In genomic region chr11:74001822-74002286, GRCh38 we compare ENCODE assay signal across 21 cellular contexts. TPM values are rescaled to one million over a fixed set of nuclear protein-coding genes. Genes with fewer than 3 reads are reported as not detected.
DNase-seq lines count a peak whose midpoint lies in the region; ATAC-seq, FAIRE-seq and TF ChIP-seq lines count a peak whose summit lies in the region.
"Had no signal": no experiment of that assay in that cellular context is flagged by ENCODE, and none has a peak within 500 bp of the region (broad histone marks: within the 10 kb centered on the region; RNA-seq: fewer than 3 reads in every experiment).

No MANE protein-coding gene starts in this region.

- DNase-seq in HepG2 (ENCODE audit: low spot score) (no peak), right lobe of liver (no peak), natural killer cell (peak; percentile 39), aorta (peak; percentile 14 to 55), GM23338 (ENCODE audit: low spot score) (no peak), T-helper 9 cell (no peak), SK-N-SH (no peak)
- DNase-seq in central memory CD8-positive, alpha-beta T cell (ENCODE audit: low spot score in 2 of 2) = no peak
- DNase-seq: KBM-7, left cardiac atrium, MM.1S, NCI-H1436, NCI-H2107, NCI-H510A treated with DMSO at 0.1 percent for 48 hours, pancreas had no signal

- H3K4me2 ChIP-seq in HepG2 (ENCODE audit: low read depth, low read length) (0 out of 2 replicates have a peak overlapping the region, but pooled peaks have one; percentile 4), GM23338 (no peak overlapping the region), SK-N-SH (no peak overlapping the region)

- intact Hi-C loops in HepG2 (cut with micrococcal nuclease; ENCODE audit: unreplicated experiment) = no loop called here
- intact Hi-C loops in right lobe of liver (cut with DNase I) = no loop called here
- intact Hi-C loops in natural killer cell (cut with micrococcal nuclease) = no loop called here
- intact Hi-C loops in aorta (cut with DNase I) = no loop called here

- CTCF ChIA-PET in HepG2 (lab: Yijun Ruan, JAX; ENCODE audit: low intra/inter-chr PET ratio, low total read pairs) = no interaction called here
- CTCF ChIA-PET in SK-N-SH (lab: Yijun Ruan, JAX) = no interaction called here

- POLR2A ChIA-PET in HepG2 (lab: Yijun Ruan, JAX) = interaction anchor here (0.9 to 1.6 kb wide), 2 partner anchors 17 to 19 kb away, joined by 3 to 4 read pairs; partner anchors contain the start of gene UCP2
- POLR2A ChIA-PET in SK-N-SH (lab: Yijun Ruan, JAX) = no interaction called here

- H3K79me2 ChIP-seq in HepG2 (ENCODE audit: insufficient read depth, low read length) (no peaks in the 10 kb centered on the region), GM23338 (replicated peaks; ENCODE audit: insufficient read depth) (no peaks in the 10 kb centered on the region), SK-N-SH (ENCODE audit: insufficient read depth) (no peaks in the 10 kb centered on the region)

- BruUV-seq in HepG2 (replicated peaks; lab: Mats Ljungman, UMichigan) = no TSS peak

- TF ChIP-seq POLR2A in HepG2 (IDR thresholded peaks at IDR 0.05; ENCODE audit: insufficient read depth in 1 of 2, low read depth in 2 of 2, low read length in 2 of 2) (no peak), right lobe of liver (IDR thresholded peaks at IDR 0.05) (no peak)

- TF ChIP-seq EP300 in HepG2 (IDR thresholded peaks at IDR 0.05; ENCODE audit: low read depth in 2 of 2, low read length in 2 of 2) (no peak), HepG2 (CRISPR knock-in tag; IDR thresholded peaks at IDR 0.05; ENCODE audit: borderline replicate concordance) (no peak), SK-N-SH (IDR thresholded peaks at IDR 0.05; ENCODE audit: borderline replicate concordance in 1 of 2, low read depth in 1 of 2, low read length in 1 of 2) (no peak)

- H3K9me3 ChIP-seq in HepG2 (ENCODE audit: low read length) = no peaks in the 10 kb centered on the region
- H3K9me3 ChIP-seq in right lobe of liver = no peaks in the 10 kb centered on the region
- H3K9me3 ChIP-seq in aorta (ENCODE audit: control insufficient read depth, low read length) = no peaks in the 10 kb centered on the region
- H3K9me3 ChIP-seq in SK-N-SH = no peaks in the 10 kb centered on the region
- H3K9me3 ChIP-seq: pancreas, Peyer's patch, thoracic aorta had no signal

- H3K36me3 ChIP-seq in HepG2 (replicated peaks in 1 of 2; ENCODE audit: control insufficient read depth in 1 of 2, insufficient read depth in 2 of 2, low read length in 2 of 2) = no peaks in the 10 kb centered on the region
- H3K36me3 ChIP-seq in right lobe of liver = no peaks in the 10 kb centered on the region
- peaks cover 2 to 7% of the 10 kb centered on the region in 2 donors for H3K36me3 ChIP-seq in aorta (ENCODE audit: control insufficient read depth in 1 of 2, insufficient read depth in 2 of 2, low read length in 1 of 2)
- no peaks in the 10 kb centered on the region for H3K36me3 ChIP-seq in GM23338 (ENCODE audit: insufficient read depth)
- peaks cover 0 to 12% of the 10 kb centered on the region in 2 experiments for H3K36me3 ChIP-seq in SK-N-SH (replicated peaks in 1 of 2; ENCODE audit: control insufficient read depth in 1 of 2, insufficient read depth in 2 of 2, low read length in 1 of 2)
- H3K36me3 ChIP-seq: pancreas had no signal

- peaks cover 61% of the 10 kb centered on the region for H3K4me1 Mint-ChIP-seq in central memory CD8-positive, alpha-beta T cell
- peaks cover 76 to 89% of the 10 kb centered on the region in 2 donors for H3K4me1 Mint-ChIP-seq in natural killer cell
- H3K4me1 Mint-ChIP-seq in GM23338 = peaks cover 13% of the 10 kb centered on the region; the same call in 2 of the 3 replicates
- H3K4me1 Mint-ChIP-seq: brain had no signal

- no peaks in the 10 kb centered on the region for H3F3A ChIP-seq in GM23338 (replicated peaks; ENCODE audit: low read depth)
- H3F3A ChIP-seq in SK-N-SH (replicated peaks; ENCODE audit: insufficient read depth) = no peaks in the 10 kb centered on the region

- H3K4me3 ChIP-seq in HepG2 (replicated peaks in 1 of 3; ENCODE audit: insufficient read depth in 1 of 3, low read depth in 2 of 3, low read length in 3 of 3) (no peak overlapping the region; a peak in 1 of 6 replicates), right lobe of liver (no peak overlapping the region), aorta (ENCODE audit: low read length in 2 of 2) (no peak overlapping the region), GM23338 (no peak overlapping the region), SK-N-SH (ENCODE audit: low read depth in 2 of 2, low read length in 1 of 2) (no peak overlapping the region)
- H3K4me3 ChIP-seq: pancreas, Peyer's patch, thoracic aorta had no signal

- H3K9ac ChIP-seq in HepG2 (ENCODE audit: insufficient read depth, low read depth, low read length) (no peak overlapping the region; the same call in 1 of the 2 replicates), SK-N-SH (no peak overlapping the region)

- H3K27ac Mint-ChIP-seq in central memory CD8-positive, alpha-beta T cell (ENCODE audit: low read depth) = peak overlapping the region; percentile 27
- H3K27ac Mint-ChIP-seq in natural killer cell (peak overlapping the region; percentile 91 to 93), GM23338 (no peak overlapping the region)

- H3K27ac ChIP-seq in HepG2 (ENCODE audit: extremely low read length, insufficient read depth, low read length) (no peak overlapping the region), right lobe of liver (no peak overlapping the region), aorta (ENCODE audit: low read depth in 1 of 2, low read length in 2 of 2) (no peak overlapping the region), GM23338 (ENCODE audit: low read depth) (no peak overlapping the region), SK-N-SH (ENCODE audit: low read depth in 2 of 2, low read length in 1 of 2) (no peak overlapping the region)
- H3K27ac ChIP-seq: pancreas, Peyer's patch, thoracic aorta had no signal

- H2AFZ ChIP-seq in HepG2 (ENCODE audit: low read length) (no peak overlapping the region), GM23338 (no peak overlapping the region), SK-N-SH (ENCODE audit: low read depth) (no peak overlapping the region)

- peak; percentile 34; the same call in 2 of the 3 replicates for ATAC-seq in HepG2
- no peak for ATAC-seq in right lobe of liver
- no peak for ATAC-seq in central memory CD8-positive, alpha-beta T cell (replicated peaks; ENCODE audit: extremely low read depth, poor library complexity, severe bottlenecking)
- ATAC-seq in natural killer cell = peak; percentile 49 to 60 (median 58)
- no peak for ATAC-seq in aorta (ENCODE audit: low FRiP score)
- ATAC-seq in GM23338 = no peak
- ATAC-seq: HCT116, left cardiac atrium, pancreas had no signal

- no peaks in the 10 kb centered on the region for H3K27me3 ChIP-seq in HepG2 (ENCODE audit: control insufficient read depth in 1 of 2, insufficient read depth in 2 of 2, low read length in 2 of 2)
- H3K27me3 ChIP-seq in right lobe of liver = no peaks in the 10 kb centered on the region
- no peaks in the 10 kb centered on the region for H3K27me3 ChIP-seq in aorta (ENCODE audit: control insufficient read depth in 1 of 2, insufficient read depth in 2 of 2, low read length in 1 of 2)
- H3K27me3 ChIP-seq in GM23338 (ENCODE audit: insufficient read depth) = no peaks in the 10 kb centered on the region
- H3K27me3 ChIP-seq in SK-N-SH (ENCODE audit: insufficient read depth) = no peaks in the 10 kb centered on the region
- H3K27me3 ChIP-seq: pancreas, Peyer's patch had no signal

- WGBS in HepG2 (ENCODE audit: low lambda C conversion rate) = 42% methylated on average over 6 of the region's 7 CpGs
- WGBS in right lobe of liver (ENCODE audit: insufficient coverage, low coverage, low lambda C conversion rate, missing lambda C conversion rate) = 100% methylated on average over 3 of the region's 7 CpGs
- WGBS in aorta, 2 donors = 85 to 88% methylated on average over 7 of the region's 7 CpGs
- 84% methylated on average over 7 of the region's 7 CpGs for WGBS in SK-N-SH (ENCODE audit: low lambda C conversion rate)

- H3K9me3 Mint-ChIP-seq in central memory CD8-positive, alpha-beta T cell = no peaks in the 10 kb centered on the region
- H3K9me3 Mint-ChIP-seq in natural killer cell = no peaks in the 10 kb centered on the region
- no peaks in the 10 kb centered on the region for H3K9me3 Mint-ChIP-seq in GM23338
- H3K9me3 Mint-ChIP-seq: brain had no signal

- H3K9me2 ChIP-seq in GM23338 (ENCODE audit: insufficient read depth) = no peaks in the 10 kb centered on the region
- H3K9me2 ChIP-seq in SK-N-SH = no peaks in the 10 kb centered on the region

- H3K4me1 ChIP-seq in HepG2 (ENCODE audit: insufficient read depth, low read length) = peaks cover 24% of the 10 kb centered on the region
- H3K4me1 ChIP-seq in right lobe of liver = peaks cover 0 to under 1% (median 0%) of the 10 kb centered on the region in 4 donors
- no peaks in the 10 kb centered on the region for H3K4me1 ChIP-seq in aorta (ENCODE audit: control insufficient read depth in 1 of 2, insufficient read depth in 2 of 2, low read length in 2 of 2)
- H3K4me1 ChIP-seq in GM23338 (ENCODE audit: insufficient read depth) = no peaks in the 10 kb centered on the region; the same call in 1 of the 2 replicates
- H3K4me1 ChIP-seq in SK-N-SH (ENCODE audit: control insufficient read depth in 1 of 2, insufficient read depth in 2 of 2, low read depth in 1 of 2, low read length in 1 of 2) = no peaks in the 10 kb centered on the region
- H3K4me1 ChIP-seq: pancreas had no signal

- H3K36me3 Mint-ChIP-seq in central memory CD8-positive, alpha-beta T cell (ENCODE audit: insufficient read depth) = peaks cover 9% of the 10 kb centered on the region
- H3K36me3 Mint-ChIP-seq in natural killer cell = no peaks in the 10 kb centered on the region
- no peaks in the 10 kb centered on the region; the same call in 2 of the 3 replicates for H3K36me3 Mint-ChIP-seq in GM23338 (ENCODE audit: low read depth)

- no peak for TF ChIP-seq CTCF in HepG2 (CRISPR knock-in tag; IDR thresholded peaks at IDR 0.05)
- TF ChIP-seq CTCF in right lobe of liver (IDR thresholded peaks at IDR 0.05) = no peak
- TF ChIP-seq CTCF in natural killer cell (IDR thresholded peaks at IDR 0.05) = no peak
- TF ChIP-seq CTCF in GM23338 (conservative IDR thresholded peaks at IDR 0.05; ENCODE audit: low read depth in 2 of 2) = no peak
- no peak for TF ChIP-seq CTCF in SK-N-SH (IDR thresholded peaks at IDR 0.05)

- in situ Hi-C loops in HepG2 (cut with HindIII; ENCODE audit: extremely low pct_ligation_motif_present, low pct_unique_long_range_greater_than_20kb) = no loop called here

- no peaks in the 10 kb centered on the region for H3K27me3 Mint-ChIP-seq in central memory CD8-positive, alpha-beta T cell
- H3K27me3 Mint-ChIP-seq in natural killer cell (ENCODE audit: low read depth in 2 of 2) = no peaks in the 10 kb centered on the region
- H3K27me3 Mint-ChIP-seq in GM23338 (ENCODE audit: insufficient read depth, low read depth, poor library complexity) = peaks cover 4% of the 10 kb centered on the region
- H3K27me3 Mint-ChIP-seq: brain had no signal

- H3K4me3 Mint-ChIP-seq in central memory CD8-positive, alpha-beta T cell = no peak overlapping the region
- H3K4me3 Mint-ChIP-seq in natural killer cell (peak overlapping the region; percentile 83), GM23338 (no peak overlapping the region)
- H3K4me3 Mint-ChIP-seq: brain had no signal

- H4K20me1 ChIP-seq in HepG2 (ENCODE audit: insufficient read depth, low read length) (no peaks in the 10 kb centered on the region), GM23338 (replicated peaks; ENCODE audit: insufficient read depth) (no peaks in the 10 kb centered on the region), SK-N-SH (ENCODE audit: insufficient read depth) (no peaks in the 10 kb centered on the region)

- no peak for FAIRE-seq in HepG2 (lab: Jason Lieb, UNC)
- FAIRE-seq: colon, endometrium, pancreas had no signal

- TF ChIP-seq RAD21 in HepG2 (CRISPR knock-in tag; IDR thresholded peaks at IDR 0.05) (no peak), SK-N-SH (IDR thresholded peaks at IDR 0.05; ENCODE audit: low read length) (no peak)

RNA-seq across cellular contexts. Expression of gene UCP3, which starts 7.0 kb away (rescaled TPM):
- total RNA-seq in HepG2 (2016; rRNA removed; fragmentation: Illumina TruSeq; extraction: Trizol) (0.22 TPM in 1 of 2 replicates, not detected in the other), right lobe of liver (1 to 10 TPM in 2 of 6 experiments, under 1 TPM in 4; 0.20 to 1.5 (median 0.42) TPM), natural killer cell (1 to 10 TPM; 7.8 to 8.6 (median 8.5) TPM), aorta (1 to 10 TPM; 2.6 to 3.1 TPM)
- not detected in 2 replicates for total RNA-seq in HepG2 (2016; cell fraction: cytosol; rRNA removed; fragmentation: Illumina TruSeq; extraction: Trizol; ENCODE audit: low read depth)
- not detected in 2 replicates for total RNA-seq in HepG2 (2016; cell fraction: insoluble cytoplasmic fraction; rRNA removed; fragmentation: Illumina TruSeq; extraction: Trizol)
- not detected in 2 replicates for total RNA-seq in HepG2 (2016; cell fraction: membrane; rRNA removed; fragmentation: Illumina TruSeq; extraction: Trizol)
- total RNA-seq in HepG2 (2016; cell fraction: nucleus; rRNA removed; fragmentation: Illumina TruSeq; extraction: Trizol) = 0.16 TPM in 1 of 2 replicates, not detected in the other
- polyA plus RNA-seq in HepG2 (2011; rRNA removed) (0.10 and 0.37 TPM in 2 replicates), aorta (1 to 10 TPM in 1 of 2 donors, under 1 TPM in 1; 0.38 to 2.3 TPM), GM23338 (2016; fragmentation: Nextera tagmentation; extraction: Ambion mirVana) (0.21 and 0.40 TPM in 2 replicates), SK-N-SH (2012; rRNA removed) (1.2 and 1.4 TPM in 2 replicates)
- 0.05 and 0.14 TPM in 2 replicates for polyA plus RNA-seq in HepG2 (2011; cell fraction: cytosol; rRNA removed)
- polyA plus RNA-seq in HepG2 (2011; cell fraction: nucleus; rRNA removed) = 0.64 and 0.83 TPM in 2 replicates
- polyA plus RNA-seq in HepG2 (2012) = 0.17 and 0.28 TPM in 2 replicates
- 0.03 and 0.07 TPM in 2 replicates for polyA plus RNA-seq in HepG2 (2016; cell fraction: cytosol; fragmentation: Illumina TruSeq; extraction: Trizol; ENCODE audit: low read depth)
- polyA plus RNA-seq in HepG2 (2016; cell fraction: insoluble cytoplasmic fraction; fragmentation: Illumina TruSeq; extraction: Trizol; ENCODE audit: low read depth) = not detected in 2 replicates
- 0.06 and 0.13 TPM in 2 replicates for polyA plus RNA-seq in HepG2 (2016; cell fraction: membrane; fragmentation: Illumina TruSeq; extraction: Trizol; ENCODE audit: low read depth)
- polyA plus RNA-seq in HepG2 (2016; cell fraction: nucleus; fragmentation: Illumina TruSeq; extraction: Trizol; ENCODE audit: insufficient read depth, low read depth) = 1.4 and 1.8 TPM in 2 replicates
- 0.52 and 4.4 TPM in 2 replicates for polyA minus RNA-seq in HepG2 (2011; rRNA and poly(A)+ RNA removed; ENCODE audit: low replicate concordance)
- polyA minus RNA-seq in HepG2 (2011; cell fraction: cytosol; rRNA and poly(A)+ RNA removed) = not detected in 2 replicates
- 0.37 and 0.39 TPM in 2 replicates for polyA minus RNA-seq in HepG2 (2011; cell fraction: nucleus; rRNA and poly(A)+ RNA removed)
- total RNA-seq in GM23338 (2014; rRNA removed; shearing (Covaris generic)) = 0.21 TPM in 1 of 2 replicates, not detected in the other
- 0.55 and 0.60 TPM in 2 replicates for polyA plus RNA-seq in SK-N-SH (2012; cell fraction: cytosol; rRNA removed)
- 15.0 and 15.9 TPM in 2 replicates for polyA plus RNA-seq in SK-N-SH (2012; cell fraction: nucleus; rRNA removed)

RNA-seq across cellular contexts. Expression of gene UCP2, which starts 19.2 kb away (rescaled TPM):
- total RNA-seq in HepG2 (2016; rRNA removed; fragmentation: Illumina TruSeq; extraction: Trizol) = 3.2 and 5.5 TPM in 2 replicates
- 2.4 TPM in 2 replicates for total RNA-seq in HepG2 (2016; cell fraction: cytosol; rRNA removed; fragmentation: Illumina TruSeq; extraction: Trizol; ENCODE audit: low read depth)
- 3.2 and 3.4 TPM in 2 replicates for total RNA-seq in HepG2 (2016; cell fraction: insoluble cytoplasmic fraction; rRNA removed; fragmentation: Illumina TruSeq; extraction: Trizol)
- 5.5 and 5.9 TPM in 2 replicates for total RNA-seq in HepG2 (2016; cell fraction: membrane; rRNA removed; fragmentation: Illumina TruSeq; extraction: Trizol)
- 6.8 and 8.8 TPM in 2 replicates for total RNA-seq in HepG2 (2016; cell fraction: nucleus; rRNA removed; fragmentation: Illumina TruSeq; extraction: Trizol)
- polyA plus RNA-seq in HepG2 (2011; rRNA removed) = 2.7 TPM in 2 replicates
- 3.8 and 4.1 TPM in 2 replicates for polyA plus RNA-seq in HepG2 (2011; cell fraction: cytosol; rRNA removed)
- polyA plus RNA-seq in HepG2 (2011; cell fraction: nucleus; rRNA removed) = 3.8 and 5.1 TPM in 2 replicates
- polyA plus RNA-seq in HepG2 (2012) = 4.1 and 7.4 TPM in 2 replicates
- 4.9 and 6.3 TPM in 2 replicates for polyA plus RNA-seq in HepG2 (2016; cell fraction: cytosol; fragmentation: Illumina TruSeq; extraction: Trizol; ENCODE audit: low read depth)
- polyA plus RNA-seq in HepG2 (2016; cell fraction: insoluble cytoplasmic fraction; fragmentation: Illumina TruSeq; extraction: Trizol; ENCODE audit: low read depth) = 7.6 and 11.9 TPM in 2 replicates
- 11.8 and 12.1 TPM in 2 replicates for polyA plus RNA-seq in HepG2 (2016; cell fraction: membrane; fragmentation: Illumina TruSeq; extraction: Trizol; ENCODE audit: low read depth)
- 4.9 and 6.3 TPM in 2 replicates for polyA plus RNA-seq in HepG2 (2016; cell fraction: nucleus; fragmentation: Illumina TruSeq; extraction: Trizol; ENCODE audit: insufficient read depth, low read depth)
- polyA minus RNA-seq in HepG2 (2011; rRNA and poly(A)+ RNA removed; ENCODE audit: low replicate concordance) = 10.6 and 155 TPM in 2 replicates
- 4.4 and 5.2 TPM in 2 replicates for polyA minus RNA-seq in HepG2 (2011; cell fraction: cytosol; rRNA and poly(A)+ RNA removed)
- 9.1 and 17.2 TPM in 2 replicates for polyA minus RNA-seq in HepG2 (2011; cell fraction: nucleus; rRNA and poly(A)+ RNA removed)
- 10 to 100 TPM in 1 of 6 experiments, 1 to 10 TPM in 5; 5.2 to 41.3 (median 8.7) TPM for total RNA-seq in right lobe of liver
- 100 to 1,000 TPM; 463 to 946 (median 562) TPM for total RNA-seq in natural killer cell
- 10 to 100 TPM; 27.4 to 45.4 TPM for total RNA-seq in aorta
- polyA plus RNA-seq in aorta = 10 to 100 TPM in 1 of 2 donors, 1 to 10 TPM in 1; 7.3 to 44.3 TPM
- total RNA-seq in GM23338 (2014; rRNA removed; shearing (Covaris generic)) = 69.8 and 76.9 TPM in 2 replicates
- 59.4 and 60.1 TPM in 2 replicates for polyA plus RNA-seq in GM23338 (2016; fragmentation: Nextera tagmentation; extraction: Ambion mirVana)
- 28.5 and 36.0 TPM in 2 replicates for polyA plus RNA-seq in SK-N-SH (2012; rRNA removed)
- 18.0 and 29.1 TPM in 2 replicates for polyA plus RNA-seq in SK-N-SH (2012; cell fraction: cytosol; rRNA removed)
- polyA plus RNA-seq in SK-N-SH (2012; cell fraction: nucleus; rRNA removed) = 14.2 and 16.1 TPM in 2 replicates

RNA-seq across cellular contexts. Expression of gene DNAJB13, which starts 51.0 kb away (rescaled TPM):
- total RNA-seq in HepG2 (2016; rRNA removed; fragmentation: Illumina TruSeq; extraction: Trizol) (not detected in 2 replicates), right lobe of liver (not detected), natural killer cell (under 1 TPM in 1 of 3 donors, not detected in 2; 0.45 TPM), aorta (not detected)
- not detected in 2 replicates for total RNA-seq in HepG2 (2016; cell fraction: cytosol; rRNA removed; fragmentation: Illumina TruSeq; extraction: Trizol; ENCODE audit: low read depth)
- 0.15 TPM in 1 of 2 replicates, not detected in the other for total RNA-seq in HepG2 (2016; cell fraction: insoluble cytoplasmic fraction; rRNA removed; fragmentation: Illumina TruSeq; extraction: Trizol)
- not detected in 2 replicates for total RNA-seq in HepG2 (2016; cell fraction: membrane; rRNA removed; fragmentation: Illumina TruSeq; extraction: Trizol)
- total RNA-seq in HepG2 (2016; cell fraction: nucleus; rRNA removed; fragmentation: Illumina TruSeq; extraction: Trizol) = not detected in 2 replicates
- polyA plus RNA-seq in HepG2 (2011; rRNA removed) (2.3 and 2.9 TPM in 2 replicates), aorta (not detected), GM23338 (2016; fragmentation: Nextera tagmentation; extraction: Ambion mirVana) (0.32 and 0.50 TPM in 2 replicates), SK-N-SH (2012; rRNA removed) (0.49 and 0.51 TPM in 2 replicates)
- 1.9 and 2.3 TPM in 2 replicates for polyA plus RNA-seq in HepG2 (2011; cell fraction: cytosol; rRNA removed)
- polyA plus RNA-seq in HepG2 (2011; cell fraction: nucleus; rRNA removed) = 4.0 and 4.2 TPM in 2 replicates
- polyA plus RNA-seq in HepG2 (2012) = 0.96 and 1.5 TPM in 2 replicates
- not detected in 2 replicates for polyA plus RNA-seq in HepG2 (2016; cell fraction: cytosol; fragmentation: Illumina TruSeq; extraction: Trizol; ENCODE audit: low read depth)
- not detected in 2 replicates for polyA plus RNA-seq in HepG2 (2016; cell fraction: insoluble cytoplasmic fraction; fragmentation: Illumina TruSeq; extraction: Trizol; ENCODE audit: low read depth)
- not detected in 2 replicates for polyA plus RNA-seq in HepG2 (2016; cell fraction: membrane; fragmentation: Illumina TruSeq; extraction: Trizol; ENCODE audit: low read depth)
- polyA plus RNA-seq in HepG2 (2016; cell fraction: nucleus; fragmentation: Illumina TruSeq; extraction: Trizol; ENCODE audit: insufficient read depth, low read depth) = not detected in 2 replicates
- polyA minus RNA-seq in HepG2 (2011; rRNA and poly(A)+ RNA removed; ENCODE audit: low replicate concordance) = 2.0 TPM in 1 of 2 replicates, not detected in the other
- polyA minus RNA-seq in HepG2 (2011; cell fraction: cytosol; rRNA and poly(A)+ RNA removed) = not detected in 2 replicates
- polyA minus RNA-seq in HepG2 (2011; cell fraction: nucleus; rRNA and poly(A)+ RNA removed) = 0.99 and 1.4 TPM in 2 replicates
- 0.14 TPM in 1 of 2 replicates, not detected in the other for total RNA-seq in GM23338 (2014; rRNA removed; shearing (Covaris generic))
- 0.26 and 0.28 TPM in 2 replicates for polyA plus RNA-seq in SK-N-SH (2012; cell fraction: cytosol; rRNA removed)
- 1.0 and 2.0 TPM in 2 replicates for polyA plus RNA-seq in SK-N-SH (2012; cell fraction: nucleus; rRNA removed)
- total RNA-seq: left cardiac atrium had no signal

Comparison
In these comparisons a context has a peak if more than half of its experiments do, and no peak if none do; other contexts are left out.
1. ATAC-seq: peak in HepG2 (single experiment) and natural killer cell (3 of 3); none in right lobe of liver (0 of 4), central memory CD8-positive, alpha-beta T cell (single experiment), aorta (single experiment) and GM23338 (single experiment).
2. DNase-seq: peak in natural killer cell (single experiment) and aorta (2 of 2); none in HepG2 (single experiment), right lobe of liver (0 of 3), central memory CD8-positive, alpha-beta T cell (0 of 2), GM23338 (single experiment), T-helper 9 cell (single experiment) and SK-N-SH (single experiment).